ENCODE assay signal across 1 cellular context in genomic region chr19:1039646-1040475, GRCh38.
TF ChIP-seq lines count a peak whose summit lies in the region.

Gene ABCA7, plus strand, starts transcription at chr19:1040107. Its CDS starts 1,255 bp downstream, at chr19:1041362.

TF ChIP-seq in HCT116, 20 proteins besides CTCF, POLR2A, EP300 and RAD21 (continued from another document):
- TF ChIP-seq, protein P1, sequence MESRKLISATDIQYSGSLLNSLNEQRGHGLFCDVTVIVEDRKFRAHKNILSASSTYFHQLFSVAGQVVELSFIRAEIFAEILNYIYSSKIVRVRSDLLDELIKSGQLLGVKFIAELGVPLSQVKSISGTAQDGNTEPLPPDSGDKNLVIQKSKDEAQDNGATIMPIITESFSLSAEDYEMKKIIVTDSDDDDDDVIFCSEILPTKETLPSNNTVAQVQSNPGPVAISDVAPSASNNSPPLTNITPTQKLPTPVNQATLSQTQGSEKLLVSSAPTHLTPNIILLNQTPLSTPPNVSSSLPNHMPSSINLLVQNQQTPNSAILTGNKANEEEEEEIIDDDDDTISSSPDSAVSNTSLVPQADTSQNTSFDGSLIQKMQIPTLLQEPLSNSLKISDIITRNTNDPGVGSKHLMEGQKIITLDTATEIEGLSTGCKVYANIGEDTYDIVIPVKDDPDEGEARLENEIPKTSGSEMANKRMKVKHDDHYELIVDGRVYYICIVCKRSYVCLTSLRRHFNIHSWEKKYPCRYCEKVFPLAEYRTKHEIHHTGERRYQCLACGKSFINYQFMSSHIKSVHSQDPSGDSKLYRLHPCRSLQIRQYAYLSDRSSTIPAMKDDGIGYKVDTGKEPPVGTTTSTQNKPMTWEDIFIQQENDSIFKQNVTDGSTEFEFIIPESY (IDR thresholded peaks at IDR 0.05; ENCODE audit: extremely low read depth, insufficient replicate concordance, low read length) = no peak
- TF ChIP-seq FOSL1 (IDR thresholded peaks at IDR 0.05; ENCODE audit: low read depth) (no peak), EGR1 (IDR thresholded peaks at IDR 0.05; ENCODE audit: low read depth) (no peak), JUND (IDR thresholded peaks at IDR 0.05) (no peak)
